ENCODE assay signal across 17 cellular contexts in genomic region chr1:215380566-215380965, GRCh38.
DNase-seq lines count a peak whose midpoint lies in the region; ATAC-seq and TF ChIP-seq lines count a peak whose summit lies in the region.
"Had no signal": no experiment of that assay in that cellular context is flagged by ENCODE, and none has a peak within 500 bp of the region (broad histone marks: within the 10 kb centered on the region; RNA-seq: fewer than 3 reads in every experiment).

No MANE protein-coding gene starts in this region.

- no peaks in the 10 kb centered on the region for H3K4me1 ChIP-seq in endodermal cell (ENCODE audit: control insufficient read depth, insufficient read depth, low read length)
- H3K4me1 ChIP-seq: BE2C had no signal

- H3K36me3 ChIP-seq in endodermal cell (ENCODE audit: control insufficient read depth, insufficient read depth, low read length): no peaks in the 10 kb centered on the region
- H3K36me3 ChIP-seq: BE2C, BLaER1 had no signal

- peaks cover 26% of the 10 kb centered on the region for H3K27me3 ChIP-seq in endodermal cell (ENCODE audit: control insufficient read depth, insufficient read depth, low read length, poor library complexity, severe bottlenecking)
- H3K27me3 ChIP-seq: BE2C, BLaER1 had no signal

- H3K4me3 Mint-ChIP-seq in WTC11 (no peak overlapping the region), endodermal cell (no peak overlapping the region), neural crest cell (no peak overlapping the region)
- H3K4me3 Mint-ChIP-seq: CD14-positive monocyte; CD4-positive, alpha-beta memory T cell; CD4-positive, CD25-positive, alpha-beta regulatory T cell; CD8-positive, alpha-beta memory T cell had no signal

- H3K9ac ChIP-seq in endodermal cell (ENCODE audit: extremely low read depth, low read length, poor library complexity, severe bottlenecking): no peak overlapping the region
- H3K9ac ChIP-seq: BLaER1 had no signal

- H3K9me3 ChIP-seq in endodermal cell (ENCODE audit: control insufficient read depth, low read length): no peaks in the 10 kb centered on the region
- H3K9me3 ChIP-seq: BE2C, BLaER1 had no signal

- H3K27ac Mint-ChIP-seq in WTC11: no peak overlapping the region
- no peak overlapping the region for H3K27ac Mint-ChIP-seq in endodermal cell
- peak overlapping the region; percentile 31 for H3K27ac Mint-ChIP-seq in neural crest cell (ENCODE audit: unreplicated experiment)
- H3K27ac Mint-ChIP-seq: CD14-positive monocyte; CD4-positive, alpha-beta memory T cell; CD4-positive, CD25-positive, alpha-beta regulatory T cell; CD8-positive, alpha-beta memory T cell had no signal

- TF ChIP-seq CTCF in WTC11 (IDR thresholded peaks at IDR 0.05): no peak
- TF ChIP-seq CTCF in endodermal cell (conservative IDR thresholded peaks at IDR 0.05): peak; percentile 26
- no peak for TF ChIP-seq CTCF in neural crest cell (conservative IDR thresholded peaks at IDR 0.05)

- ATAC-seq in WTC11 (peak; percentile 73), Right ventricle myocardium superior (ENCODE audit: poor library complexity) (no peak), GM18909 (IDR thresholded peaks at IDR 0.05; ENCODE audit: poor library complexity, unreplicated experiment) (no peak)

- H3K27me3 Mint-ChIP-seq in WTC11 (ENCODE audit: low read depth) (no peaks in the 10 kb centered on the region), endodermal cell (ENCODE audit: insufficient read depth) (peaks cover 17% of the 10 kb centered on the region), neural crest cell (ENCODE audit: low read depth) (no peaks in the 10 kb centered on the region)
- H3K27me3 Mint-ChIP-seq: CD4-positive, alpha-beta memory T cell; CD4-positive, CD25-positive, alpha-beta regulatory T cell; CD8-positive, alpha-beta memory T cell had no signal

- POLR2A ChIA-PET in WTC11 (lab: Charles Lee): no interaction called here

- WGBS in endodermal cell (ENCODE audit: insufficient coverage in 1 of 2, insufficient read length in 1 of 2), 2 experiments: 95% methylated on average over 1 of the region's 1 CpG; no CpG with 5 or more reads in 1 of the 2 experiments

- H3K36me3 Mint-ChIP-seq in WTC11: no peaks in the 10 kb centered on the region
- no peaks in the 10 kb centered on the region for H3K36me3 Mint-ChIP-seq in endodermal cell (ENCODE audit: low read depth)
- no peaks in the 10 kb centered on the region for H3K36me3 Mint-ChIP-seq in neural crest cell (ENCODE audit: low read depth)
- H3K36me3 Mint-ChIP-seq: CD14-positive monocyte; CD4-positive, alpha-beta memory T cell; CD4-positive, CD25-positive, alpha-beta regulatory T cell; CD8-positive, alpha-beta memory T cell had no signal

- H3K4me1 Mint-ChIP-seq in WTC11 (no peaks in the 10 kb centered on the region), endodermal cell (no peaks in the 10 kb centered on the region), neural crest cell (peaks cover 4% of the 10 kb centered on the region)
- H3K4me1 Mint-ChIP-seq: CD14-positive monocyte; CD4-positive, alpha-beta memory T cell; CD4-positive, CD25-positive, alpha-beta regulatory T cell; CD8-positive, alpha-beta memory T cell had no signal

- CTCF ChIA-PET in WTC11 (lab: Charles Lee): no interaction called here

- no peak for DNase-seq in WTC11 (ENCODE audit: low spot score)
- DNase-seq in endodermal cell: peak; percentile 63
- DNase-seq in neural crest cell (ENCODE audit: low read depth, low spot score): no peak
- no peak for DNase-seq in Right ventricle myocardium superior
- DNase-seq: 8988T; ACHN; BE2C; C1 segment of cervical spinal cord; CD4-positive, alpha-beta memory T cell; CD4-positive, CD25-positive, alpha-beta regulatory T cell; CD8-positive, alpha-beta memory T cell; COR-L47; DMS79 treated with DMSO at 0.1 percent for 48 hours; GF-D8 had no signal

- H3K9me3 Mint-ChIP-seq in WTC11: peaks cover 5% of the 10 kb centered on the region; the same call in 1 of the 2 replicates
- no peaks in the 10 kb centered on the region for H3K9me3 Mint-ChIP-seq in endodermal cell
- no peaks in the 10 kb centered on the region for H3K9me3 Mint-ChIP-seq in neural crest cell

- intact Hi-C loops in Right ventricle myocardium superior (cut with DNase I): no loop called here

- H3K4me3 ChIP-seq in endodermal cell (ENCODE audit: low read length): no peak overlapping the region
- H3K4me3 ChIP-seq: BLaER1 had no signal

- no peak overlapping the region for H3K27ac ChIP-seq in endodermal cell (ENCODE audit: low read depth, low read length)
- H3K27ac ChIP-seq: BLaER1 had no signal

TF ChIP-seq in WTC11, 78 proteins besides CTCF, POLR2A, EP300 and RAD21 (continues in another document):
- TF ChIP-seq ZNF423 (CRISPR knock-in tag; IDR thresholded peaks at IDR 0.05): no peak
- no peak for TF ChIP-seq ZNF121 (CRISPR knock-in tag; IDR thresholded peaks at IDR 0.05)
- TF ChIP-seq SMAD4 (CRISPR knock-in tag; IDR thresholded peaks at IDR 0.05): no peak
- TF ChIP-seq, protein P1, sequence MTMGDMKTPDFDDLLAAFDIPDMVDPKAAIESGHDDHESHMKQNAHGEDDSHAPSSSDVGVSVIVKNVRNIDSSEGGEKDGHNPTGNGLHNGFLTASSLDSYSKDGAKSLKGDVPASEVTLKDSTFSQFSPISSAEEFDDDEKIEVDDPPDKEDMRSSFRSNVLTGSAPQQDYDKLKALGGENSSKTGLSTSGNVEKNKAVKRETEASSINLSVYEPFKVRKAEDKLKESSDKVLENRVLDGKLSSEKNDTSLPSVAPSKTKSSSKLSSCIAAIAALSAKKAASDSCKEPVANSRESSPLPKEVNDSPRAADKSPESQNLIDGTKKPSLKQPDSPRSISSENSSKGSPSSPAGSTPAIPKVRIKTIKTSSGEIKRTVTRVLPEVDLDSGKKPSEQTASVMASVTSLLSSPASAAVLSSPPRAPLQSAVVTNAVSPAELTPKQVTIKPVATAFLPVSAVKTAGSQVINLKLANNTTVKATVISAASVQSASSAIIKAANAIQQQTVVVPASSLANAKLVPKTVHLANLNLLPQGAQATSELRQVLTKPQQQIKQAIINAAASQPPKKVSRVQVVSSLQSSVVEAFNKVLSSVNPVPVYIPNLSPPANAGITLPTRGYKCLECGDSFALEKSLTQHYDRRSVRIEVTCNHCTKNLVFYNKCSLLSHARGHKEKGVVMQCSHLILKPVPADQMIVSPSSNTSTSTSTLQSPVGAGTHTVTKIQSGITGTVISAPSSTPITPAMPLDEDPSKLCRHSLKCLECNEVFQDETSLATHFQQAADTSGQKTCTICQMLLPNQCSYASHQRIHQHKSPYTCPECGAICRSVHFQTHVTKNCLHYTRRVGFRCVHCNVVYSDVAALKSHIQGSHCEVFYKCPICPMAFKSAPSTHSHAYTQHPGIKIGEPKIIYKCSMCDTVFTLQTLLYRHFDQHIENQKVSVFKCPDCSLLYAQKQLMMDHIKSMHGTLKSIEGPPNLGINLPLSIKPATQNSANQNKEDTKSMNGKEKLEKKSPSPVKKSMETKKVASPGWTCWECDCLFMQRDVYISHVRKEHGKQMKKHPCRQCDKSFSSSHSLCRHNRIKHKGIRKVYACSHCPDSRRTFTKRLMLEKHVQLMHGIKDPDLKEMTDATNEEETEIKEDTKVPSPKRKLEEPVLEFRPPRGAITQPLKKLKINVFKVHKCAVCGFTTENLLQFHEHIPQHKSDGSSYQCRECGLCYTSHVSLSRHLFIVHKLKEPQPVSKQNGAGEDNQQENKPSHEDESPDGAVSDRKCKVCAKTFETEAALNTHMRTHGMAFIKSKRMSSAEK (CRISPR knock-in tag; IDR thresholded peaks at IDR 0.05; ENCODE audit: borderline replicate concordance): no peak
- TF ChIP-seq ARID4B (CRISPR knock-in tag; IDR thresholded peaks at IDR 0.05; ENCODE audit: borderline replicate concordance): no peak
